1 cellular context compared by ENCODE assay signal in the genomic region with DNA sequence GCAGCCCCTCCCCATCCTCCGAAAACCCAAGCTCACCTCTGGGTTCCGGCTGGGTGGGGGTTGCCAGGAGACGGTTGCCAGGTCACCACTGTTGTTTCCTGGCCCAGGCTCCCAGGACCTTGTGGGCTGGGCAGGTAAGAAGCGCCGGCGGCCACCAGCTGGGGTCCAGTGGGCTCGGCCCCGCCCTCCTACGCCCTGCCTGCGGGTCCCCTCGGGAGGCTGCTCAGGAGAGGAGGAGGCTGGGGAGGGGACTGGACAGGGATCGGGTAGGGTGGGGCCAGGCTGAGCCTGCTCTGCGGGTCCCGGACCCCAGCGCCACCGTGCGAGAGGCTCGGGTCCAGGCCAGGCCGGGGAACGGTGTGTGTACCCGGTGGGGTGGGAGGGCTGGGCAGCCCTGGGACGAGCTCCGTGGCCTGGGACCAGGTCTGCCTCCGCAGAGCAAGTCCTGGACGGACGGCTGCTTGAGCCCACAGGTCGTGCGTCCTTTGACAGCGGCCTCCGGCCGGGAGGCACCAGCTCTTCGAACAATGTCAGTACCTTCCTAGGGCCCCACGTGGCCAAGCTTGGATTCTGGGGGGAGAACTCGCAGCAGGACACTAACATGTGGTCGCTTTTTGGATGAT.
TF ChIP-seq lines count a peak whose summit lies in the region.

A gene with protein sequence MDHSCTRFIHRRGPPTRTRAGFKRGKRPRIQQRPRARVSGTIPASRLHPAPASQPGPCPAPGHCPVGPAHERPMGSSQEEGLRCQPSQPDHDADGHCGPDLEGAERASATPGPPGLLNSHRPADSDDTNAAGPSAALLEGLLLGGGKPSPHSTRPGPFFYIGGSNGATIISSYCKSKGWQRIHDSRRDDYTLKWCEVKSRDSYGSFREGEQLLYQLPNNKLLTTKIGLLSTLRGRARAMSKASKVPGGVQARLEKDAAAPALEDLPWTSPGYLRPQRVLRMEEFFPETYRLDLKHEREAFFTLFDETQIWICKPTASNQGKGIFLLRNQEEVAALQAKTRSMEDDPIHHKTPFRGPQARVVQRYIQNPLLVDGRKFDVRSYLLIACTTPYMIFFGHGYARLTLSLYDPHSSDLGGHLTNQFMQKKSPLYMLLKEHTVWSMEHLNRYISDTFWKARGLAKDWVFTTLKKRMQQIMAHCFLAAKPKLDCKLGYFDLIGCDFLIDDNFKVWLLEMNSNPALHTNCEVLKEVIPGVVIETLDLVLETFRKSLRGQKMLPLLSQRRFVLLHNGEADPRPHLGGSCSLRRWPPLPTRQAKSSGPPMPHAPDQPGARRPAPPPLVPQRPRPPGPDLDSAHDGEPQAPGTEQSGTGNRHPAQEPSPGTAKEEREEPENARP (plus strand): TSS at position 88 of the 623 bp plus-strand sequence. CDS start 5,336 bp downstream, outside the sequence.

TF ChIP-seq in GM23338, 12 proteins besides CTCF, POLR2A, EP300 and RAD21 (continued from another document):
- TF ChIP-seq, protein P1, sequence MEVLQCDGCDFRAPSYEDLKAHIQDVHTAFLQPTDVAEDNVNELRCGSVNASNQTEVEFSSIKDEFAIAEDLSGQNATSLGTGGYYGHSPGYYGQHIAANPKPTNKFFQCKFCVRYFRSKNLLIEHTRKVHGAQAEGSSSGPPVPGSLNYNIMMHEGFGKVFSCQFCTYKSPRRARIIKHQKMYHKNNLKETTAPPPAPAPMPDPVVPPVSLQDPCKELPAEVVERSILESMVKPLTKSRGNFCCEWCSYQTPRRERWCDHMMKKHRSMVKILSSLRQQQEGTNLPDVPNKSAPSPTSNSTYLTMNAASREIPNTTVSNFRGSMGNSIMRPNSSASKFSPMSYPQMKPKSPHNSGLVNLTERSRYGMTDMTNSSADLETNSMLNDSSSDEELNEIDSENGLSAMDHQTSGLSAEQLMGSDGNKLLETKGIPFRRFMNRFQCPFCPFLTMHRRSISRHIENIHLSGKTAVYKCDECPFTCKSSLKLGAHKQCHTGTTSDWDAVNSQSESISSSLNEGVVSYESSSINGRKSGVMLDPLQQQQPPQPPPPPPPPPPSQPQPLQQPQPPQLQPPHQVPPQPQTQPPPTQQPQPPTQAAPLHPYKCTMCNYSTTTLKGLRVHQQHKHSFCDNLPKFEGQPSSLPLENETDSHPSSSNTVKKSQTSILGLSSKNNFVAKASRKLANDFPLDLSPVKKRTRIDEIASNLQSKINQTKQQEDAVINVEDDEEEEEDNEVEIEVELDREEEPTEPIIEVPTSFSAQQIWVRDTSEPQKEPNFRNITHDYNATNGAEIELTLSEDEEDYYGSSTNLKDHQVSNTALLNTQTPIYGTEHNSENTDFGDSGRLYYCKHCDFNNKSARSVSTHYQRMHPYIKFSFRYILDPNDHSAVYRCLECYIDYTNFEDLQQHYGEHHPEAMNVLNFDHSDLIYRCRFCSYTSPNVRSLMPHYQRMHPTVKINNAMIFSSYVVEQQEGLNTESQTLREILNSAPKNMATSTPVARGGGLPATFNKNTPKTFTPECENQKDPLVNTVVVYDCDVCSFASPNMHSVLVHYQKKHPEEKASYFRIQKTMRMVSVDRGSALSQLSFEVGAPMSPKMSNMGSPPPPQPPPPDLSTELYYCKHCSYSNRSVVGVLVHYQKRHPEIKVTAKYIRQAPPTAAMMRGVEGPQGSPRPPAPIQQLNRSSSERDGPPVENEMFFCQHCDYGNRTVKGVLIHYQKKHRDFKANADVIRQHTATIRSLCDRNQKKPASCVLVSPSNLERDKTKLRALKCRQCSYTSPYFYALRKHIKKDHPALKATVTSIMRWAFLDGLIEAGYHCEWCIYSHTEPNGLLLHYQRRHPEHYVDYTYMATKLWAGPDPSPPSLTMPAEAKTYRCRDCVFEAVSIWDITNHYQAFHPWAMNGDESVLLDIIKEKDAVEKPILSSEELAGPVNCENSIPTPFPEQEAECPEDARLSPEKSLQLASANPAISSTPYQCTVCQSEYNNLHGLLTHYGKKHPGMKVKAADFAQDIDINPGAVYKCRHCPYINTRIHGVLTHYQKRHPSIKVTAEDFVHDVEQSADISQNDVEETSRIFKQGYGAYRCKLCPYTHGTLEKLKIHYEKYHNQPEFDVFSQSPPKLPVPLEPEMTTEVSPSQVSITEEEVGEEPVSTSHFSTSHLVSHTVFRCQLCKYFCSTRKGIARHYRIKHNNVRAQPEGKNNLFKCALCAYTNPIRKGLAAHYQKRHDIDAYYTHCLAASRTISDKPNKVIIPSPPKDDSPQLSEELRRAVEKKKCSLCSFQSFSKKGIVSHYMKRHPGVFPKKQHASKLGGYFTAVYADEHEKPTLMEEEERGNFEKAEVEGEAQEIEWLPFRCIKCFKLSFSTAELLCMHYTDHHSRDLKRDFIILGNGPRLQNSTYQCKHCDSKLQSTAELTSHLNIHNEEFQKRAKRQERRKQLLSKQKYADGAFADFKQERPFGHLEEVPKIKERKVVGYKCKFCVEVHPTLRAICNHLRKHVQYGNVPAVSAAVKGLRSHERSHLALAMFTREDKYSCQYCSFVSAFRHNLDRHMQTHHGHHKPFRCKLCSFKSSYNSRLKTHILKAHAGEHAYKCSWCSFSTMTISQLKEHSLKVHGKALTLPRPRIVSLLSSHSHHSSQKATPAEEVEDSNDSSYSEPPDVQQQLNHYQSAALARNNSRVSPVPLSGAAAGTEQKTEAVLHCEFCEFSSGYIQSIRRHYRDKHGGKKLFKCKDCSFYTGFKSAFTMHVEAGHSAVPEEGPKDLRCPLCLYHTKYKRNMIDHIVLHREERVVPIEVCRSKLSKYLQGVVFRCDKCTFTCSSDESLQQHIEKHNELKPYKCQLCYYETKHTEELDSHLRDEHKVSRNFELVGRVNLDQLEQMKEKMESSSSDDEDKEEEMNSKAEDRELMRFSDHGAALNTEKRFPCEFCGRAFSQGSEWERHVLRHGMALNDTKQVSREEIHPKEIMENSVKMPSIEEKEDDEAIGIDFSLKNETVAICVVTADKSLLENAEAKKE (CRISPR knock-in tag; IDR thresholded peaks at IDR 0.05), result no peak
- TF ChIP-seq JUNB (IDR thresholded peaks at IDR 0.05; ENCODE audit: unreplicated experiment), result no peak
